Comparison of ENCODE assay signal across 31 cellular contexts in the genomic region with DNA sequence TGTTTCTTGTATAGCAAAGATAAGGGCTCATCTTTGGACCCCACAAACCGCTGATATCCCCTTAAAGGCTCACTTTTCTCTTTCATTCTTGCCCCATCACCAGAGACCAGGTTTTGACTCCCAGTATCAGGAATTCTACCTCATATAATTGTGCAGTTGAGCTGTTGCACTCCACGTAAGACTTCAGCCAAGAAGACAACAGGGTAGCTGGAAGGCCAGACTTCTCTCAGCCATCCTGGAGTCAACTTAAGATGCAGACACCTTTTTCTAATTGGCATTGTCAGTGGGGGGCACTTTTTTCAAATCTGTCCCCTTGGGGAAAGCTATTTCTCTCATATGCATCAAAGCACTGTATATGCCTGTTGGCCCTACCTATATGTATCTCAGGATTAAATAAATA.
"Had no signal": no experiment of that assay in that cellular context is flagged by ENCODE, and none has a peak within 500 bp of the region (broad histone marks: within the 10 kb centered on the region; RNA-seq: fewer than 3 reads in every experiment).

No MANE protein-coding gene starts in this region.

- ATAC-seq: activated CD4-positive, alpha-beta T cell treated with anti-CD3 and anti-CD28 coated beads for 36 hours; activated CD8-positive, alpha-beta memory T cell treated with anti-CD3 and anti-CD28 coated beads, Interleukin-2, amount 10 ng/mL, durations not matched to agents 7 days and 5 days; activated CD8-positive, alpha-beta T cell treated with anti-CD3 and anti-CD28 coated beads, Interleukin-2, amount 10 ng/mL, durations not matched to agents 7 days and 5 days; activated naive CD4-positive, alpha-beta T cell treated with anti-CD3 and anti-CD28 coated beads, Interleukin-2, amount 50 U/mL, for 72 hours; esophagus mucosa; T-helper 17 cell had no signal

- H3K27ac Mint-ChIP-seq: activated CD4-positive, alpha-beta memory T cell treated with anti-CD3 and anti-CD28 coated beads for 36 hours; activated CD4-positive, alpha-beta T cell treated with anti-CD3 and anti-CD28 coated beads for 36 hours; activated CD4-positive, alpha-beta T cell treated with anti-CD3 and anti-CD28 coated beads, Interleukin-2, amount 10 ng/mL, durations not matched to agents 24 days and 14 days; activated CD8-positive, alpha-beta memory T cell treated with anti-CD3 and anti-CD28 coated beads, Interleukin-2, amount 10 ng/mL, durations not matched to agents 7 days and 5 days; activated CD8-positive, alpha-beta T cell treated with anti-CD3 and anti-CD28 coated beads, Interleukin-2, amount 10 ng/mL, durations not matched to agents 7 days and 5 days; activated naive CD4-positive, alpha-beta T cell treated with anti-CD3 and anti-CD28 coated beads, Interleukin-2, amount 10 ng/mL, durations not matched to agents 7 days and 5 days; activated naive CD4-positive, alpha-beta T cell treated with anti-CD3 and anti-CD28 coated beads, Interleukin-2, amount 50 U/mL, for 72 hours; activated naive CD8-positive, alpha-beta T cell treated with anti-CD3 and anti-CD28 coated beads, Interleukin-2, amount 10 ng/mL, durations not matched to agents 7 days and 5 days; activated T-helper 1 cell treated with anti-CD3 and anti-CD28 coated beads, Interleukin-12 subunit alpha, Interleukin-12 subunit beta, Interleukin-2, Interleukin-4 antibody, amounts not matched to agents 30 ng/mL and 10 ng/mL and 1 ng/mL, durations not matched to agents 14 hours and 24 hours and 36 hours; activated T-helper 2 cell treated with anti-CD3 and anti-CD28 coated beads, Interferon-gamma antibody, Interleukin-2, Interleukin-4, amounts not matched to agents 10 μg/mL and 5 μg/mL and 100 μg/mL, durations not matched to agents 14 hours and 24 hours and 36 hours; dendritic cell treated with granulocyte-macrophage colony-stimulating factor and Interleukin-4, amounts not matched to agents 40 ng/mL and 50 ng/mL, for 4 days; endodermal cell; T-helper 17 cell; T-helper 2 cell treated with Interferon-gamma antibody and Interleukin-4, amounts not matched to agents 5 μg/mL and 100 μg/mL, for 36 hours had no signal

- H3K36me3 ChIP-seq: brain microvascular endothelial cell, WERI-Rb-1 had no signal

- H3K4me3 ChIP-seq: coronary artery, dorsolateral prefrontal cortex had no signal

- H3K36me3 Mint-ChIP-seq: activated CD4-positive, alpha-beta memory T cell treated with anti-CD3 and anti-CD28 coated beads for 36 hours; activated naive CD4-positive, alpha-beta T cell treated with anti-CD3 and anti-CD28 coated beads, Interleukin-2, amount 10 ng/mL, durations not matched to agents 7 days and 5 days; activated naive CD4-positive, alpha-beta T cell treated with anti-CD3 and anti-CD28 coated beads, Interleukin-2, amount 50 U/mL, for 72 hours; activated naive CD8-positive, alpha-beta T cell treated with anti-CD3 and anti-CD28 coated beads, Interleukin-2, amount 10 ng/mL, durations not matched to agents 7 days and 5 days had no signal

- H3K27ac ChIP-seq: brain microvascular endothelial cell, coronary artery, WERI-Rb-1 had no signal

- H3K27me3 ChIP-seq: brain microvascular endothelial cell, dorsolateral prefrontal cortex had no signal

- H3K4me3 Mint-ChIP-seq: activated CD4-positive, alpha-beta memory T cell treated with anti-CD3 and anti-CD28 coated beads for 36 hours; activated CD4-positive, alpha-beta T cell treated with anti-CD3 and anti-CD28 coated beads for 36 hours; activated CD4-positive, alpha-beta T cell treated with anti-CD3 and anti-CD28 coated beads, Interleukin-2, amount 10 ng/mL, durations not matched to agents 24 days and 14 days; activated CD8-positive, alpha-beta memory T cell treated with anti-CD3 and anti-CD28 coated beads, Interleukin-2, amount 10 ng/mL, durations not matched to agents 7 days and 5 days; activated CD8-positive, alpha-beta T cell treated with anti-CD3 and anti-CD28 coated beads, Interleukin-2, amount 10 ng/mL, durations not matched to agents 7 days and 5 days; activated naive CD4-positive, alpha-beta T cell treated with anti-CD3 and anti-CD28 coated beads, Interleukin-2, amount 10 ng/mL, durations not matched to agents 7 days and 5 days; activated naive CD8-positive, alpha-beta T cell treated with anti-CD3 and anti-CD28 coated beads, Interleukin-2, amount 10 ng/mL, durations not matched to agents 7 days and 5 days; activated T-helper 1 cell treated with anti-CD3 and anti-CD28 coated beads, Interleukin-12 subunit alpha, Interleukin-12 subunit beta, Interleukin-2, Interleukin-4 antibody, amounts not matched to agents 30 ng/mL and 10 ng/mL and 1 ng/mL, durations not matched to agents 14 hours and 24 hours and 36 hours; dendritic cell treated with granulocyte-macrophage colony-stimulating factor and Interleukin-4, amounts not matched to agents 40 ng/mL and 50 ng/mL, for 4 days; endodermal cell; T-helper 17 cell; T-helper 2 cell treated with Interferon-gamma antibody and Interleukin-4, amounts not matched to agents 5 μg/mL and 100 μg/mL, for 36 hours had no signal

- DNase-seq: activated CD4-positive, alpha-beta memory T cell treated with anti-CD3 and anti-CD28 coated beads for 36 hours; activated CD4-positive, alpha-beta T cell treated with anti-CD3 and anti-CD28 coated beads for 36 hours; activated CD4-positive, alpha-beta T cell treated with anti-CD3 and anti-CD28 coated beads, Interleukin-2, amount 10 ng/mL, durations not matched to agents 24 days and 14 days; activated CD4-positive, CD25-positive, alpha-beta regulatory T cell; activated CD4-positive, CD25-positive, alpha-beta regulatory T cell treated with anti-CD3 and anti-CD28 coated beads, Interleukin-2, amount 50 U/mL, for 72 hours; activated CD8-positive, alpha-beta memory T cell treated with anti-CD3 and anti-CD28 coated beads, Interleukin-2, amount 10 ng/mL, durations not matched to agents 7 days and 5 days; activated CD8-positive, alpha-beta memory T cell treated with anti-CD3 and anti-CD28 coated beads, Interleukin-2, amount 50 U/mL, for 4 hours; activated CD8-positive, alpha-beta T cell treated with anti-CD3 and anti-CD28 coated beads, Interleukin-2, amount 10 ng/mL, durations not matched to agents 7 days and 5 days; activated effector memory CD4-positive, alpha-beta T cell treated with anti-CD3 and anti-CD28 coated beads, Interleukin-2, amount 50 U/mL, for 16 hours; activated naive CD4-positive, alpha-beta T cell treated with anti-CD3 and anti-CD28 coated beads, Interleukin-2, amount 10 ng/mL, durations not matched to agents 7 days and 5 days; activated naive CD8-positive, alpha-beta T cell treated with anti-CD3 and anti-CD28 coated beads, Interleukin-2, amount 10 ng/mL, durations not matched to agents 7 days and 5 days; activated T-cell treated with anti-CD3 and anti-CD28 coated beads, Interleukin-2, amount 50 U/mL, for 1 hour; activated T-cell treated with anti-CD3 and anti-CD28 coated beads, Interleukin-2, amount 50 U/mL, for 48 hours; anterior cingulate cortex; brain microvascular endothelial cell; effector memory CD4-positive, alpha-beta T cell; endodermal cell; foreskin fibroblast; head of caudate nucleus; T-helper 1 cell; T-helper 17 cell; T1000; WERI-Rb-1 had no signal

- H3K9me3 Mint-ChIP-seq: activated CD4-positive, alpha-beta memory T cell treated with anti-CD3 and anti-CD28 coated beads for 36 hours; activated CD4-positive, alpha-beta T cell treated with anti-CD3 and anti-CD28 coated beads, Interleukin-2, amount 10 ng/mL, durations not matched to agents 24 days and 14 days; activated naive CD4-positive, alpha-beta T cell treated with anti-CD3 and anti-CD28 coated beads, Interleukin-2, amount 10 ng/mL, durations not matched to agents 7 days and 5 days; activated naive CD4-positive, alpha-beta T cell treated with anti-CD3 and anti-CD28 coated beads, Interleukin-2, amount 50 U/mL, for 72 hours; activated naive CD8-positive, alpha-beta T cell treated with anti-CD3 and anti-CD28 coated beads, Interleukin-2, amount 10 ng/mL, durations not matched to agents 7 days and 5 days; activated T-helper 1 cell treated with anti-CD3 and anti-CD28 coated beads, Interleukin-12 subunit alpha, Interleukin-12 subunit beta, Interleukin-2, Interleukin-4 antibody, amounts not matched to agents 30 ng/mL and 10 ng/mL and 1 ng/mL, durations not matched to agents 14 hours and 24 hours and 36 hours; dendritic cell treated with granulocyte-macrophage colony-stimulating factor and Interleukin-4, amounts not matched to agents 40 ng/mL and 50 ng/mL, for 4 days; T-helper 2 cell treated with Interferon-gamma antibody and Interleukin-4, amounts not matched to agents 5 μg/mL and 100 μg/mL, for 36 hours had no signal

- H3K27me3 Mint-ChIP-seq: activated CD4-positive, alpha-beta memory T cell treated with anti-CD3 and anti-CD28 coated beads for 36 hours; activated CD4-positive, alpha-beta T cell treated with anti-CD3 and anti-CD28 coated beads, Interleukin-2, amount 10 ng/mL, durations not matched to agents 24 days and 14 days; dendritic cell treated with granulocyte-macrophage colony-stimulating factor and Interleukin-4, amounts not matched to agents 40 ng/mL and 50 ng/mL, for 4 days had no signal
